In the genomic region with DNA sequence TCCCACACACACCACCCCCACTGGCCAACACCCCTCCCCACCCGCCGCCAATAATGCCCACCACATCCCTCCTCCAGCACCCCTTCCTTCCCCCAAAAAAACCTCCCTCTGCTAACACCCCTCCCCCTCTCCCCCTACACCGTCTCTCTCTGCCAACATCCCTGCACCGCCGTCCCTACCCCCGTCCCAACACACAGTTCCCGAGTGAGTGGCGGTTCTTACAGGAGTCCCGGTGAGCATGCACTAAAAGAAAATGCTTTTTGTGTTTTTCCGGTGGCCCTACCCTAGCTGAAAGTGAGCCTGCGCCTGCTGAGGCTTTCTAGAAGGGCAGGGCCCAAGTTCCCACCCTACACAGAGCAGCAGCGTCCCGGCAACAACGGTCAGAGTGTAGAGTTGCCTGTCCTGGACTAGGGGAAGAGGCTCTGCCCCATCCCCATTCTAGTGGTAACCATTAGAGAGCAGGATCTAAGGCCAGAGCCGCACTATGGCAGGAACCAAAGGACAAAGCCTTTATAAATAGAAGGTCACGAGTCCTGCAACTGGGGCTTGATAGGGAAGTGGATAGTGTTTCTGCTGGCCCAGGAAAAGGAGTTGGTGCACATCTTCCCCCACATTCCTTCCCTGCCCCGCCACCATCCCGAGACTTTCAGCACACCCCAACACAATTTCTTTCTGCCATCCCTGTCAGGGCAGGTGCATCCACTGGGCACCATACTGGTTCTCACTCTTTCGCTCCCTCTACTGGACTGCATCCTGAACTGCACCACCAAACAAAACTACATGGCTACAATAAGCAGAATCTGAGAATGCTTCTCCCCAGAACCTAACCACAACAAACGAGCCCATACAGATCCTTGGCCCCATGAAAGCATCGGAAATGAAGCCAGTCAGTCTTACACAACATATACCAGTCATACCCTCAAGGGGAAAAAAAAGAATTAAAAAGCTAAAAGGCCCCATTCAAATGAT, we compare ENCODE assay signal across 9 cellular contexts.
A peak's percentile ranks its signal among the peaks of the same experiment; 100 is the strongest.
DNase-seq lines count a peak whose midpoint lies in the region; ATAC-seq and TF ChIP-seq lines count a peak whose summit lies in the region.
"Had no signal": no experiment of that assay in that cellular context is flagged by ENCODE, and none has a peak within 500 bp of the region (broad histone marks: within the 10 kb centered on the region; RNA-seq: fewer than 3 reads in every experiment).

No MANE protein-coding gene starts in this region.

- H3K9me2 ChIP-seq in OCI-LY1 (ENCODE audit: low read depth, low read length) = no peaks in the 10 kb centered on the region

- H3K79me2 ChIP-seq in OCI-LY1 (ENCODE audit: insufficient read depth, low read length) = no peaks in the 10 kb centered on the region

- H3K27ac ChIP-seq in BLaER1 treated with 17β-estradiol and CSF1 and Interleukin-3, amounts not matched to agents 10 nM and 100 nM = peak overlapping the region in 8 of 11 experiments; percentile 31 to 60 (median 50); a peak in 11 of 22 replicates
- H3K27ac ChIP-seq in OCI-LY1 (ENCODE audit: low read depth, low read length, poor library complexity, severe bottlenecking) = no peak overlapping the region
- no peak overlapping the region for H3K27ac ChIP-seq in testis
- H3K27ac ChIP-seq: SJSA1 had no signal

- H4K20me1 ChIP-seq in BLaER1 treated with 17β-estradiol and CSF1 and Interleukin-3, amounts not matched to agents 10 nM and 100 nM = no peaks in the 10 kb centered on the region
- no peaks in the 10 kb centered on the region for H4K20me1 ChIP-seq in OCI-LY1 (ENCODE audit: insufficient read depth, low read length)

- H3F3A ChIP-seq in OCI-LY1 (ENCODE audit: insufficient read depth, low read length) = no peaks in the 10 kb centered on the region

- in situ Hi-C loops in GM13976 (cut with MboI; ENCODE audit: low sequenced_read_pairs, unreplicated experiment) = no loop called here

- H3K4me3 ChIP-seq in BLaER1 treated with 17β-estradiol and CSF1 and Interleukin-3, amounts not matched to agents 10 nM and 100 nM = no peak overlapping the region
- H3K4me3 ChIP-seq in OCI-LY1 (ENCODE audit: low read depth, low read length, poor library complexity, severe bottlenecking) (no peak overlapping the region), testis (no peak overlapping the region)
- H3K4me3 ChIP-seq: SJSA1 had no signal

- peaks cover 0 to 14% (median 8%) of the 10 kb centered on the region in 11 experiments; a peak in 9 of 22 replicates for H3K9me3 ChIP-seq in BLaER1 treated with 17β-estradiol and CSF1 and Interleukin-3, amounts not matched to agents 10 nM and 100 nM (replicated peaks in 1 of 11)
- H3K9me3 ChIP-seq in OCI-LY1 (ENCODE audit: low read length) (no peaks in the 10 kb centered on the region), testis (no peaks in the 10 kb centered on the region)
- H3K9me3 ChIP-seq: SJSA1 had no signal

- TF ChIP-seq POLR2A in testis (IDR thresholded peaks at IDR 0.05) = no peak

- DNase-seq in GM13976 (ENCODE audit: low spot score) (peak; percentile 61), iPS-NIHi7 (ENCODE audit: extremely low spot score) (peak; percentile 31), testis (peak; percentile 33), COR-L47 (lab: John Stamatoyannopoulos, UW) (no peak)
- DNase-seq in activated gamma-delta T cell treated with anti-CD3 and anti-CD28 coated beads, Interleukin-2, amount 50 U/mL, for 16 hours (ENCODE audit: low read depth) = peak; percentile 19

- H3K36me3 ChIP-seq in BLaER1 treated with 17β-estradiol and CSF1 and Interleukin-3, amounts not matched to agents 10 nM and 100 nM = no peaks in the 10 kb centered on the region
- H3K36me3 ChIP-seq in OCI-LY1 (ENCODE audit: insufficient read depth, low read length) (no peaks in the 10 kb centered on the region), testis (ENCODE audit: low read depth, missing control alignments) (no peaks in the 10 kb centered on the region)
- H3K36me3 ChIP-seq: SJSA1 had no signal

- peaks cover 6 to 25% (median 22%) of the 10 kb centered on the region in 10 experiments; a peak in 18 of 20 replicates for H3K4me1 ChIP-seq in BLaER1 treated with 17β-estradiol and CSF1 and Interleukin-3, amounts not matched to agents 10 nM and 100 nM
- H3K4me1 ChIP-seq in OCI-LY1 (ENCODE audit: insufficient read depth, low read length, severe bottlenecking) (no peaks in the 10 kb centered on the region), testis (no peaks in the 10 kb centered on the region)
- H3K4me1 ChIP-seq: SJSA1 had no signal

- ATAC-seq in HG02885 (IDR thresholded peaks at IDR 0.05; ENCODE audit: poor library complexity, unreplicated experiment) = peak; percentile 85

- WGBS in testis, 2 donors = 10 to 42% methylated on average over 8 to 21 of the region's 21 CpGs

- TF ChIP-seq CTCF in GM13976 (IDR thresholded peaks at IDR 0.05; ENCODE audit: borderline replicate concordance, control extremely low read depth, extremely low read depth, insufficient read depth, missing control alignments) = peak; percentile 18
- TF ChIP-seq CTCF in OCI-LY1 (IDR thresholded peaks at IDR 0.05; ENCODE audit: low read length) = peak; percentile 48
- TF ChIP-seq CTCF in testis (IDR thresholded peaks at IDR 0.05) = peak; percentile 28 to 43 (median 42)

- peak overlapping the region; percentile 27 to 65 (median 49) for H3K4me2 ChIP-seq in BLaER1 treated with 17β-estradiol and CSF1 and Interleukin-3, amounts not matched to agents 10 nM and 100 nM
- H3K4me2 ChIP-seq in OCI-LY1 (ENCODE audit: low read length) = no peak overlapping the region

- no peak overlapping the region for H2AFZ ChIP-seq in OCI-LY1 (ENCODE audit: low read length)

- H3K9ac ChIP-seq in BLaER1 treated with 17β-estradiol and CSF1 and Interleukin-3, amounts not matched to agents 10 nM and 100 nM = 0 out of 22 replicates have a peak overlapping the region, but pooled peaks of 2 of the 11 experiments have one; percentile 23 to 31
- H3K9ac ChIP-seq in OCI-LY1 (ENCODE audit: low read length) = no peak overlapping the region

- peaks cover 29 to 68% (median 52%) of the 10 kb centered on the region in 11 experiments for H3K27me3 ChIP-seq in BLaER1 treated with 17β-estradiol and CSF1 and Interleukin-3, amounts not matched to agents 10 nM and 100 nM
- no peaks in the 10 kb centered on the region for H3K27me3 ChIP-seq in OCI-LY1 (ENCODE audit: insufficient read depth, low read length)
- H3K27me3 ChIP-seq in testis = no peaks in the 10 kb centered on the region
- H3K27me3 ChIP-seq: SJSA1 had no signal

- intact Hi-C loops in testis (cut with DNase I; ENCODE audit: low total_unique reads) = no loop called here

Comparison
In these comparisons a context has a peak if more than half of its experiments do, and no peak if none do; other contexts are left out.
1. H3K27ac ChIP-seq: peak in BLaER1 treated with 17β-estradiol and CSF1 and Interleukin-3, amounts not matched to agents 10 nM and 100 nM (8 of 11); none in OCI-LY1 (single experiment) and testis (0 of 2).
2. Peak in every context shown above with its lines, with median percentiles within 50 percentile points of each other: CTCF ChIP-seq.